ENCODE assay signal across 8 cellular contexts in the genomic region with DNA sequence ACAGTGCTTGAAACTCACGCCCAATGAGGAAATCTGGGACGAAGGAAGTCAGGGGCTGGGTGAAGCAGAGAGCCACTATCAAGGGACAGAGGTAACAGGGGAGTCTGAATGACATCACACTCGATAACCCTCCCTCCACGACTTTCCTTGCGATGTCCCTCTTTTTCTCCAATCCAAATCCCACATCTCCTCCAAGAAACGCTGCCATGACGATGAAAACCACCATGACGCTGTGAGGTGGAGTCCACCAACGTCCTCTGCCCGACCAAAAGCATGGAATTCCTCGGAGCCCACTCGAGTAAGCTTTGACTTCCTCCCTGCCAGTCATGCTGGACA. TPM values are rescaled to one million over a fixed set of nuclear protein-coding genes. Genes with fewer than 3 reads are reported as not detected.
DNase-seq lines count a peak whose midpoint lies in the region; ATAC-seq and TF ChIP-seq lines count a peak whose summit lies in the region.

No MANE protein-coding gene starts in this region.

- H3K9me3 Mint-ChIP-seq in activated T-cell treated with anti-CD3 and anti-CD28 coated beads, Interleukin-2, amount 50 U/mL, for 72 hours, result no peaks in the 10 kb centered on the region

- peaks cover 11% of the 10 kb centered on the region for H3K36me3 ChIP-seq in lower lobe of right lung
- H3K36me3 ChIP-seq in transverse colon, result no peaks in the 10 kb centered on the region

- in situ Hi-C loops in astrocyte of the spinal cord (cut with HindIII; ENCODE audit: low sequenced_read_pairs), result no loop called here
- in situ Hi-C loops in transverse colon (cut with MboI; ENCODE audit: low pct_ligation_motif_present in 1 of 4, low pct_unique_long_range_greater_than_20kb in 1 of 4, low sequenced_read_pairs in 3 of 4), result no loop called here

- TF ChIP-seq CTCF in astrocyte of the spinal cord (IDR thresholded peaks at IDR 0.05; ENCODE audit: low read depth, low read length), result no peak
- TF ChIP-seq CTCF in lower lobe of right lung (IDR thresholded peaks at IDR 0.05), result no peak
- TF ChIP-seq CTCF in transverse colon (IDR thresholded peaks at IDR 0.05), result no peak

- H3K27me3 Mint-ChIP-seq in activated T-cell treated with anti-CD3 and anti-CD28 coated beads, Interleukin-2, amount 50 U/mL, for 72 hours (ENCODE audit: low read depth), result no peaks in the 10 kb centered on the region

- H3K9me3 ChIP-seq in lower lobe of right lung (no peaks in the 10 kb centered on the region), transverse colon (no peaks in the 10 kb centered on the region)

- no peak for TF ChIP-seq POLR2A in transverse colon (IDR thresholded peaks at IDR 0.05)

- no peak for DNase-seq in activated T-cell treated with anti-CD3 and anti-CD28 coated beads, Interleukin-2, amount 50 U/mL, for 72 hours
- DNase-seq in activated T-cell treated with anti-CD3 and anti-CD28 coated beads, Interleukin-2, amount 50 U/mL, for 1 hour, result no peak
- DNase-seq in astrocyte of the spinal cord (ENCODE audit: low read depth, low spot score) (peak; percentile 32), lower lobe of right lung (no peak), transverse colon (no peak)
- DNase-seq in stimulated activated naive CD4-positive, alpha-beta T cell (lab: John Stamatoyannopoulos, UW), result no peak

- H3K27ac ChIP-seq in lower lobe of right lung, result peak overlapping the region; percentile 99
- H3K27ac ChIP-seq in transverse colon, result peak overlapping the region; percentile 94 to 99 (median 97)

- H3K36me3 Mint-ChIP-seq in activated T-cell treated with anti-CD3 and anti-CD28 coated beads, Interleukin-2, amount 50 U/mL, for 72 hours (ENCODE audit: insufficient read depth in 2 of 2), result peaks cover 0 to 5% of the 10 kb centered on the region in 2 donors

- peak overlapping the region; percentile 96 for H3K27ac Mint-ChIP-seq in activated T-cell treated with anti-CD3 and anti-CD28 coated beads, Interleukin-2, amount 50 U/mL, for 72 hours

- no peak for TF ChIP-seq EP300 in transverse colon (IDR thresholded peaks at IDR 0.05; ENCODE audit: low read depth)

- H3K4me1 Mint-ChIP-seq in activated T-cell treated with anti-CD3 and anti-CD28 coated beads, Interleukin-2, amount 50 U/mL, for 72 hours (ENCODE audit: low read depth), result peaks cover 59% of the 10 kb centered on the region

- intact Hi-C loops in lower lobe of right lung (cut with DNase I) (no loop called here), transverse colon (cut with DNase I; ENCODE audit: low total_unique reads) (no loop called here)

- H3K4me3 ChIP-seq in astrocyte of the spinal cord (ENCODE audit: low read depth, low read length), result peak overlapping the region; percentile 97
- peak overlapping the region; percentile 90 for H3K4me3 ChIP-seq in lower lobe of right lung
- H3K4me3 ChIP-seq in transverse colon, result peak overlapping the region; percentile 95 to 99 (median 97)

- WGBS in transverse colon (ENCODE audit: low coverage in 1 of 2), 2 donors, result 7 to 12% methylated on average over 6 to 12 of the region's 12 CpGs

- H3K4me1 ChIP-seq in lower lobe of right lung (peaks cover 58% of the 10 kb centered on the region), transverse colon (peaks cover 24 to 67% (median 47%) of the 10 kb centered on the region in 4 donors)

- H3K4me3 Mint-ChIP-seq in activated T-cell treated with anti-CD3 and anti-CD28 coated beads, Interleukin-2, amount 50 U/mL, for 72 hours, result peak overlapping the region; percentile 88 to 93

- H3K27me3 ChIP-seq in lower lobe of right lung (ENCODE audit: low read depth), result no peaks in the 10 kb centered on the region
- no peaks in the 10 kb centered on the region for H3K27me3 ChIP-seq in transverse colon

- no peak for ATAC-seq in activated T-cell treated with anti-CD3 and anti-CD28 coated beads, Interleukin-2, amount 50 U/mL, for 72 hours (replicated peaks in 1 of 2)
- no peak for ATAC-seq in lower lobe of right lung
- ATAC-seq in HG02642 (IDR thresholded peaks at IDR 0.05; ENCODE audit: poor library complexity, unreplicated experiment), result no peak
- ATAC-seq in HG03280 (IDR thresholded peaks at IDR 0.05; ENCODE audit: unreplicated experiment), result no peak

RNA-seq across cellular contexts. Expression of gene REXO1, which starts 1.0 kb away (rescaled TPM):
- 10 to 100 TPM; 41.4 to 46.5 TPM for total RNA-seq in activated T-cell treated with anti-CD3 and anti-CD28 coated beads, Interleukin-2, amount 50 U/mL, for 72 hours
- total RNA-seq in lower lobe of right lung (29.1 TPM), transverse colon (10 to 100 TPM; 36.0 to 95.0 (median 56.3) TPM)

RNA-seq across cellular contexts. Expression of gene KLF16, which starts 16.1 kb away (rescaled TPM):
- total RNA-seq in activated T-cell treated with anti-CD3 and anti-CD28 coated beads, Interleukin-2, amount 50 U/mL, for 72 hours, result 10 to 100 TPM; 26.4 to 27.5 TPM
- total RNA-seq in lower lobe of right lung (22.2 TPM), transverse colon (10 to 100 TPM in 3 of 4 donors, 1 to 10 TPM in 1; 9.0 to 18.3 (median 11.6) TPM)

RNA-seq across cellular contexts. Expression of gene ATP8B3, which starts 35.2 kb away (rescaled TPM):
- 10 to 100 TPM; 12.1 to 12.8 TPM for total RNA-seq in activated T-cell treated with anti-CD3 and anti-CD28 coated beads, Interleukin-2, amount 50 U/mL, for 72 hours
- total RNA-seq in lower lobe of right lung (2.1 TPM), transverse colon (under 1 TPM in 2 of 4 donors, not detected in 2; 0.27 to 0.75 TPM)

RNA-seq across cellular contexts. Expression of gene ABHD17A, which starts 38.0 kb away (rescaled TPM):
- 10 to 100 TPM; 84.2 to 92.1 TPM for total RNA-seq in activated T-cell treated with anti-CD3 and anti-CD28 coated beads, Interleukin-2, amount 50 U/mL, for 72 hours
- 76.4 TPM for total RNA-seq in lower lobe of right lung
- total RNA-seq in transverse colon, result 100 to 1,000 TPM in 3 of 4 donors, 10 to 100 TPM in 1; 90.0 to 179 (median 140) TPM

RNA-seq across cellular contexts. Expression of gene ADAT3, which starts 57.9 kb away (rescaled TPM):
- 1 to 10 TPM; 4.2 to 4.5 TPM for total RNA-seq in activated T-cell treated with anti-CD3 and anti-CD28 coated beads, Interleukin-2, amount 50 U/mL, for 72 hours
- total RNA-seq in lower lobe of right lung, result 6.2 TPM
- total RNA-seq in transverse colon, result 10 to 100 TPM; 18.7 to 73.2 (median 30.3) TPM
